In the genomic region with DNA sequence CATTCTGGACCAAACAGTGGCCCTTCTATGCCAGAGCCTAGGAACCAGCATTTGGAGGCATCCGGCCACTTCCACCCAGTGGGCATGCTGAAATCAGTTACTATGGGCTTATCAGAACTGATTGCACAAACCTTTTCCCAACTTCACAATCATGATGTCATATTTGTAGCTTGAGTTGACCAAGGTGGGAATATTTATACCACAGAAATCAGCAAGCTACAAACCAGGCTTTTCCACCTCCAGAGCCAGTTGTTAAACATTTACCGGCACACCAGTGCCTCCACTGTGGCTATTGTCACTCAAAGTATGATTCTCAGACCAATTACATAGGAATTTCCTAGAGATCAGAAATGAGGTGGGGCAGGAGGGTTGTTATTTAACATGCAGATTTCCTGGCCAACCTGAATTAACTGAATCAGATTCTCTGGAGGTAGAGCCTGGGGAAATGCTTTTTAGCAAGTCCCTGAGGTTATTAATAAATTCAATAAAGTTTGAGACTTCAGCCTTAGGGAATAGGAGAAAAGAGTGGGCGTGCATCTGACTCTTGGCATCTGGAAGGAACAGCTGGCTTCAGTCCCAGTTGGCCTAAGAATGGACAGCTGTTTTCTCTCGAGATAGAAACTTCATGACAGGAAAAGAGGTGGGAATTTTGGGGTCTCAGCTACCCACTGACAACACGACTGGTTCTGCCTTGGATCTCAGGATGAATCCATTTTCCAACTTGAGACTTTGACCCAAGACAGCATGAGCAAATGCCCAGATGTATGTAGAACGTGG, we compare ENCODE assay signal across 11 cellular contexts.
DNase-seq lines count a peak whose midpoint lies in the region; ATAC-seq and TF ChIP-seq lines count a peak whose summit lies in the region.
"Had no signal": no experiment of that assay in that cellular context is flagged by ENCODE, and none has a peak within 500 bp of the region (broad histone marks: within the 10 kb centered on the region; RNA-seq: fewer than 3 reads in every experiment).

No MANE protein-coding gene starts in this region.

- no peak for TF ChIP-seq EP300 in upper lobe of left lung (IDR thresholded peaks at IDR 0.05)

- peaks cover 46 to 86% (median 63%) of the 10 kb centered on the region in 3 donors for H3K4me1 Mint-ChIP-seq in naive B cell

- peak overlapping the region in 5 of 6 donors; percentile 27 to 78 (median 72) for H3K27ac Mint-ChIP-seq in naive B cell

- DNase-seq in SW480 (ENCODE audit: low spot score) (peak; percentile 36), fibroblast of the aortic adventitia (ENCODE audit: low read depth) (peak; percentile 80), naive B cell (no peak), upper lobe of left lung (no peak), NCI-H524 treated with DMSO at 0.1 percent for 48 hours (lab: John Stamatoyannopoulos, UW) (no peak), GM19240 (ENCODE audit: insufficient read length, low spot score) (no peak)
- DNase-seq: EL, Kasumi-1, SW 1271 had no signal

- peak overlapping the region in 7 of 8 donors; percentile 38 to 85 (median 70) for H3K4me3 Mint-ChIP-seq in naive B cell

- no peaks in the 10 kb centered on the region for H3K27me3 ChIP-seq in upper lobe of left lung
- H3K27me3 ChIP-seq: neutrophil had no signal

- no peaks in the 10 kb centered on the region for H3K9me3 Mint-ChIP-seq in naive B cell

- H3K27ac ChIP-seq in upper lobe of left lung = peak overlapping the region; percentile 46 to 78 (median 66)
- H3K27ac ChIP-seq: neutrophil had no signal

- ATAC-seq in naive B cell (ENCODE audit: low read depth in 2 of 2) = no peak
- ATAC-seq in upper lobe of left lung (ENCODE audit: low FRiP score in 2 of 2) = no peak
- ATAC-seq in HG03354 (IDR thresholded peaks at IDR 0.05; ENCODE audit: poor library complexity, severe bottlenecking, unreplicated experiment) = no peak

- no peak for TF ChIP-seq POLR2A in upper lobe of left lung (IDR thresholded peaks at IDR 0.05)

- H3K36me3 ChIP-seq in upper lobe of left lung = no peaks in the 10 kb centered on the region
- H3K36me3 ChIP-seq: neutrophil had no signal

- WGBS in upper lobe of left lung, 2 donors = 55 to 63% methylated on average over 6 of the region's 6 CpGs

- TF ChIP-seq CTCF in fibroblast of the aortic adventitia (IDR thresholded peaks at IDR 0.05; ENCODE audit: insufficient read depth, low read length) (no peak), upper lobe of left lung (IDR thresholded peaks at IDR 0.05) (no peak)

- peaks cover 35 to 43% (median 39%) of the 10 kb centered on the region in 4 donors for H3K4me1 ChIP-seq in upper lobe of left lung

- no peak overlapping the region for H3K4me3 ChIP-seq in fibroblast of the aortic adventitia (ENCODE audit: low read depth, low read length)
- H3K4me3 ChIP-seq in upper lobe of left lung = no peak overlapping the region

- H3K27me3 Mint-ChIP-seq in naive B cell = no peaks in the 10 kb centered on the region

- no peaks in the 10 kb centered on the region for H3K36me3 Mint-ChIP-seq in naive B cell

- H3K9me3 ChIP-seq in upper lobe of left lung = no peaks in the 10 kb centered on the region
- H3K9me3 ChIP-seq: neutrophil had no signal

Comparison
In these comparisons a context has a peak if more than half of its experiments do, and no peak if none do; other contexts are left out.
1. DNase-seq: peak in SW480 (single experiment) and fibroblast of the aortic adventitia (single experiment); none in naive B cell (single experiment), upper lobe of left lung (0 of 2), NCI-H524 treated with DMSO at 0.1 percent for 48 hours (single experiment) and GM19240 (single experiment).